In the genomic region with DNA sequence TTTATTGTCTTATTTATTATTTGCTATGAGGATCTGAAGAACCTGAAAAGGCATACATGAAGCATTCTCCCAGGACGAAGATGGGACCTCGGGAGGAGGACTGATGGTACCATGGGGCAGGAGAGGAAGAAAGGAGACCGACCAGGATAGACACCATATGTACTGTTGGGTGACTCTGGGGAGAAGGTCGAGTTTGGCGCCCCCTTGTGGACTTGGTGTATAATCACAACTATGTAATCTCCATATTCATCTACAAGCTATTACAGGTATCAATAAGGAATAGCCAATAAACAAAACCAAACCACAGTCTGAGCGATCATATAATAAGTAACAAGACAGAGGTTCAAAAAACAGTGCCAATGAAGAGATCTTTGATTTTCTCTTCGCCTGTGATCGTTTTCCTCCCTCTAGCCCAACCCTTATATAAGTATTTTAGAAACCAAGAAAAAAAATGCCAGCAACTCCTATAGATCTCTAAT, we compare ENCODE assay signal across 7 cellular contexts.
DNase-seq lines count a peak whose midpoint lies in the region; ATAC-seq, FAIRE-seq and TF ChIP-seq lines count a peak whose summit lies in the region.

No MANE protein-coding gene starts in this region.

- TF ChIP-seq RAD21 in liver (IDR thresholded peaks at IDR 0.05): peak; percentile 46 to 72

- no peak overlapping the region for H3K9ac ChIP-seq in liver (ENCODE audit: low read depth in 1 of 2, low read length in 2 of 2)

- no peak overlapping the region for H3K27ac ChIP-seq in liver (ENCODE audit: low read depth in 1 of 2, low read length in 2 of 2)

- no peak for TF ChIP-seq POLR2A in GM12891 (IDR thresholded peaks at IDR 0.05; ENCODE audit: low read depth, low read length)

- H3K36me3 ChIP-seq in liver (ENCODE audit: control insufficient read depth in 4 of 4, insufficient read depth in 3 of 4, low read depth in 1 of 4, low read length in 3 of 4): no peaks in the 10 kb centered on the region

- H3K9me3 ChIP-seq in liver (ENCODE audit: control insufficient read depth in 4 of 4, low read length in 3 of 4): no peaks in the 10 kb centered on the region

- WGBS in liver: 37% methylated on average over 8 of the region's 8 CpGs

- peak; percentile 61 for TF ChIP-seq CTCF in liver (IDR thresholded peaks at IDR 0.05; ENCODE audit: low read depth, low read length, missing input control)

- peak; percentile 64 for DNase-seq in GM12891 (ENCODE audit: insufficient read length, low spot score)
- DNase-seq in NCI-H2196 treated with DMSO at 0.1 percent for 48 hours (lab: John Stamatoyannopoulos, UW; ENCODE audit: unreplicated experiment): peak; percentile 16
- DNase-seq in activated CD4-positive, CD25-positive, alpha-beta regulatory T cell treated with anti-CD3 and anti-CD28 coated beads, Interleukin-2, amount 50 U/mL, for 16 hours (ENCODE audit: low read depth, low spot score): peak; percentile 70
- DNase-seq in cerebellar cortex (ENCODE audit: low spot score): peak; percentile 48
- peak; percentile 23 for DNase-seq in stimulated activated CD8-positive, alpha-beta memory T cell treated with anti-CD3 and anti-CD28 coated beads, Interleukin-12 subunit alpha, Interleukin-12 subunit beta, amount 100 ng/mL, for 24 hours (ENCODE audit: extremely low read depth)

- ATAC-seq in HG02970 (IDR thresholded peaks at IDR 0.05; ENCODE audit: low FRiP score, unreplicated experiment): peak; percentile 65

- no peaks in the 10 kb centered on the region for H3K27me3 ChIP-seq in liver (ENCODE audit: control insufficient read depth in 4 of 4, insufficient read depth in 4 of 4, low read length in 3 of 4)

- H3K4me1 ChIP-seq in liver (ENCODE audit: control insufficient read depth in 4 of 4, insufficient read depth in 4 of 4, low read length in 3 of 4): peaks cover 0 to 2% (median 0%) of the 10 kb centered on the region in 4 donors

- peak; percentile 81 for FAIRE-seq in GM12891 (lab: Jason Lieb, UNC)

- no peak overlapping the region for H3K4me3 ChIP-seq in liver (ENCODE audit: low read depth in 1 of 3, low read length in 3 of 3)

TF ChIP-seq in GM12891, 5 proteins besides CTCF, POLR2A, EP300 and RAD21:
- TF ChIP-seq POU2F2 (IDR thresholded peaks at IDR 0.05; ENCODE audit: low read depth, low read length) (no peak), PAX5 (IDR thresholded peaks at IDR 0.05; ENCODE audit: insufficient read depth, low read length, severe bottlenecking) (no peak), TAF1 (IDR thresholded peaks at IDR 0.05; ENCODE audit: low read depth, low read length) (no peak), POLR2AphosphoS5 (IDR thresholded peaks at IDR 0.05; ENCODE audit: low read depth, low read length) (no peak), SPI1 (IDR thresholded peaks at IDR 0.05; ENCODE audit: low read depth, low read length) (no peak)

TF ChIP-seq in liver, 16 proteins besides CTCF, POLR2A, EP300 and RAD21:
- TF ChIP-seq, protein P1, sequence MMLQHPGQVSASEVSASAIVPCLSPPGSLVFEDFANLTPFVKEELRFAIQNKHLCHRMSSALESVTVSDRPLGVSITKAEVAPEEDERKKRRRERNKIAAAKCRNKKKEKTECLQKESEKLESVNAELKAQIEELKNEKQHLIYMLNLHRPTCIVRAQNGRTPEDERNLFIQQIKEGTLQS (IDR thresholded peaks at IDR 0.05): no peak
- TF ChIP-seq, protein P2, sequence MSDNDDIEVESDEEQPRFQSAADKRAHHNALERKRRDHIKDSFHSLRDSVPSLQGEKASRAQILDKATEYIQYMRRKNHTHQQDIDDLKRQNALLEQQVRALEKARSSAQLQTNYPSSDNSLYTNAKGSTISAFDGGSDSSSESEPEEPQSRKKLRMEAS (IDR thresholded peaks at IDR 0.05): no peak
- TF ChIP-seq RXRA (IDR thresholded peaks at IDR 0.05): no peak
- TF ChIP-seq JUND (IDR thresholded peaks at IDR 0.05): no peak
- TF ChIP-seq YY1 (IDR thresholded peaks at IDR 0.05): no peak
- TF ChIP-seq NR2F2 (IDR thresholded peaks at IDR 0.05): no peak
- no peak for TF ChIP-seq FOXA1 (IDR thresholded peaks at IDR 0.05)
- TF ChIP-seq HNF4A (conservative IDR thresholded peaks at IDR 0.05): no peak
- no peak for TF ChIP-seq FOXA2 (IDR thresholded peaks at IDR 0.05)
- no peak for TF ChIP-seq HNF4G (IDR thresholded peaks at IDR 0.05)
- TF ChIP-seq EGR1 (IDR thresholded peaks at IDR 0.05; ENCODE audit: low read depth in 2 of 2): no peak
- TF ChIP-seq, protein P3, sequence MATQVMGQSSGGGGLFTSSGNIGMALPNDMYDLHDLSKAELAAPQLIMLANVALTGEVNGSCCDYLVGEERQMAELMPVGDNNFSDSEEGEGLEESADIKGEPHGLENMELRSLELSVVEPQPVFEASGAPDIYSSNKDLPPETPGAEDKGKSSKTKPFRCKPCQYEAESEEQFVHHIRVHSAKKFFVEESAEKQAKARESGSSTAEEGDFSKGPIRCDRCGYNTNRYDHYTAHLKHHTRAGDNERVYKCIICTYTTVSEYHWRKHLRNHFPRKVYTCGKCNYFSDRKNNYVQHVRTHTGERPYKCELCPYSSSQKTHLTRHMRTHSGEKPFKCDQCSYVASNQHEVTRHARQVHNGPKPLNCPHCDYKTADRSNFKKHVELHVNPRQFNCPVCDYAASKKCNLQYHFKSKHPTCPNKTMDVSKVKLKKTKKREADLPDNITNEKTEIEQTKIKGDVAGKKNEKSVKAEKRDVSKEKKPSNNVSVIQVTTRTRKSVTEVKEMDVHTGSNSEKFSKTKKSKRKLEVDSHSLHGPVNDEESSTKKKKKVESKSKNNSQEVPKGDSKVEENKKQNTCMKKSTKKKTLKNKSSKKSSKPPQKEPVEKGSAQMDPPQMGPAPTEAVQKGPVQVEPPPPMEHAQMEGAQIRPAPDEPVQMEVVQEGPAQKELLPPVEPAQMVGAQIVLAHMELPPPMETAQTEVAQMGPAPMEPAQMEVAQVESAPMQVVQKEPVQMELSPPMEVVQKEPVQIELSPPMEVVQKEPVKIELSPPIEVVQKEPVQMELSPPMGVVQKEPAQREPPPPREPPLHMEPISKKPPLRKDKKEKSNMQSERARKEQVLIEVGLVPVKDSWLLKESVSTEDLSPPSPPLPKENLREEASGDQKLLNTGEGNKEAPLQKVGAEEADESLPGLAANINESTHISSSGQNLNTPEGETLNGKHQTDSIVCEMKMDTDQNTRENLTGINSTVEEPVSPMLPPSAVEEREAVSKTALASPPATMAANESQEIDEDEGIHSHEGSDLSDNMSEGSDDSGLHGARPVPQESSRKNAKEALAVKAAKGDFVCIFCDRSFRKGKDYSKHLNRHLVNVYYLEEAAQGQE (IDR thresholded peaks at IDR 0.05): no peak
- TF ChIP-seq GABPA (IDR thresholded peaks at IDR 0.05 in 1 of 2, conservative IDR thresholded peaks at IDR 0.05 in 1 of 2): no peak
- no peak for TF ChIP-seq SP1 (IDR thresholded peaks at IDR 0.05)
- no peak for TF ChIP-seq TAF1 (conservative IDR thresholded peaks at IDR 0.05)
- TF ChIP-seq, protein P4, sequence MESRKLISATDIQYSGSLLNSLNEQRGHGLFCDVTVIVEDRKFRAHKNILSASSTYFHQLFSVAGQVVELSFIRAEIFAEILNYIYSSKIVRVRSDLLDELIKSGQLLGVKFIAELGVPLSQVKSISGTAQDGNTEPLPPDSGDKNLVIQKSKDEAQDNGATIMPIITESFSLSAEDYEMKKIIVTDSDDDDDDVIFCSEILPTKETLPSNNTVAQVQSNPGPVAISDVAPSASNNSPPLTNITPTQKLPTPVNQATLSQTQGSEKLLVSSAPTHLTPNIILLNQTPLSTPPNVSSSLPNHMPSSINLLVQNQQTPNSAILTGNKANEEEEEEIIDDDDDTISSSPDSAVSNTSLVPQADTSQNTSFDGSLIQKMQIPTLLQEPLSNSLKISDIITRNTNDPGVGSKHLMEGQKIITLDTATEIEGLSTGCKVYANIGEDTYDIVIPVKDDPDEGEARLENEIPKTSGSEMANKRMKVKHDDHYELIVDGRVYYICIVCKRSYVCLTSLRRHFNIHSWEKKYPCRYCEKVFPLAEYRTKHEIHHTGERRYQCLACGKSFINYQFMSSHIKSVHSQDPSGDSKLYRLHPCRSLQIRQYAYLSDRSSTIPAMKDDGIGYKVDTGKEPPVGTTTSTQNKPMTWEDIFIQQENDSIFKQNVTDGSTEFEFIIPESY (IDR thresholded peaks at IDR 0.05): no peak

Comparison
In these comparisons a context has a peak if more than half of its experiments do, and no peak if none do; other contexts are left out.
1. DNase-seq: peak in every context shown above with its lines; median percentile 70 in activated CD4-positive, CD25-positive, alpha-beta regulatory T cell treated with anti-CD3 and anti-CD28 coated beads, Interleukin-2, amount 50 U/mL, for 16 hours; 64 in GM12891; 48 in cerebellar cortex; 23 in stimulated activated CD8-positive, alpha-beta memory T cell treated with anti-CD3 and anti-CD28 coated beads, Interleukin-12 subunit alpha, Interleukin-12 subunit beta, amount 100 ng/mL, for 24 hours; 16 in NCI-H2196 treated with DMSO at 0.1 percent for 48 hours.